1 cellular context compared by ENCODE assay signal in genomic region chr6:148398244-148398643, GRCh38.
TF ChIP-seq lines count a peak whose summit lies in the region.

No MANE protein-coding gene starts in this region.

TF ChIP-seq in WTC11, 78 proteins besides CTCF, POLR2A, EP300 and RAD21 (continued from another document):
- TF ChIP-seq FOXP4 (CRISPR knock-in tag; IDR thresholded peaks at IDR 0.05): no peak
